3 cellular contexts compared by ENCODE assay signal in the genomic region with DNA sequence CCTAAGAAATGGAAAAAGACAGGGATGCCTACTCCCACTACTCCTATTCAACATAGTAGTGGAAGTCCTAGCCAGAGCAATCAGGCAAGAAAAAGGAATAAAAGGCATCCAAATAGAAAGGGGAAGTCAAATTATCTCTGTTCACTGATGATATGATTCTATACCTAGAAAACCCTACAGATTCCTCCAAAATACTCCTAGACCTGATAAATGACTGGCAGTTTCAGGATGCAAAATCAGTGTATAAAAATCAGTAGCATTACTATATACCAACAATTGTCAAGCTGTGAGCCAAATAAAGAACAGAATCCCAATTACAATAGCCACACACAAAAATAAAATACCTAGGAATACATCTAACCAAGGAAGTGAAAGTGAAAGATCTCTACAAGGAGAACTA.
A peak's percentile ranks its signal among the peaks of the same experiment; 100 is the strongest.
TF ChIP-seq lines count a peak whose summit lies in the region.

No MANE protein-coding gene starts in this region.

TF ChIP-seq in A549, 52 proteins besides CTCF, POLR2A, EP300 and RAD21:
- no peak for TF ChIP-seq EHMT2 (IDR thresholded peaks at IDR 0.05; ENCODE audit: low read depth)
- no peak for TF ChIP-seq BHLHE40 (IDR thresholded peaks at IDR 0.05; ENCODE audit: low read depth, low read length)

TF ChIP-seq in GM12891, 5 proteins besides CTCF, POLR2A, EP300 and RAD21:
- TF ChIP-seq SPI1 (IDR thresholded peaks at IDR 0.05; ENCODE audit: low read depth, low read length) (peak; percentile 5; the same call in 1 of the 2 replicates), PAX5 (IDR thresholded peaks at IDR 0.05; ENCODE audit: insufficient read depth, low read length, severe bottlenecking) (no peak), POLR2AphosphoS5 (IDR thresholded peaks at IDR 0.05; ENCODE audit: low read depth, low read length) (no peak), TAF1 (IDR thresholded peaks at IDR 0.05; ENCODE audit: low read depth, low read length) (no peak), POU2F2 (IDR thresholded peaks at IDR 0.05; ENCODE audit: low read depth, low read length) (no peak)

TF ChIP-seq in GM12878, 131 proteins besides CTCF, POLR2A, EP300 and RAD21:
- no peak for TF ChIP-seq NFYA (IDR thresholded peaks at IDR 0.05; ENCODE audit: borderline replicate concordance, low read depth, low read length)
- TF ChIP-seq POLR2AphosphoS2 (IDR thresholded peaks at IDR 0.05; ENCODE audit: low read depth, low read length): no peak
- 0 out of 2 replicates have a peak, but pooled peaks have one; percentile 11 for TF ChIP-seq SPI1 (IDR thresholded peaks at IDR 0.05; ENCODE audit: borderline replicate concordance, insufficient read depth, low read depth, low read length)
- TF ChIP-seq NBN (IDR thresholded peaks at IDR 0.05): no peak
- TF ChIP-seq, protein P1, sequence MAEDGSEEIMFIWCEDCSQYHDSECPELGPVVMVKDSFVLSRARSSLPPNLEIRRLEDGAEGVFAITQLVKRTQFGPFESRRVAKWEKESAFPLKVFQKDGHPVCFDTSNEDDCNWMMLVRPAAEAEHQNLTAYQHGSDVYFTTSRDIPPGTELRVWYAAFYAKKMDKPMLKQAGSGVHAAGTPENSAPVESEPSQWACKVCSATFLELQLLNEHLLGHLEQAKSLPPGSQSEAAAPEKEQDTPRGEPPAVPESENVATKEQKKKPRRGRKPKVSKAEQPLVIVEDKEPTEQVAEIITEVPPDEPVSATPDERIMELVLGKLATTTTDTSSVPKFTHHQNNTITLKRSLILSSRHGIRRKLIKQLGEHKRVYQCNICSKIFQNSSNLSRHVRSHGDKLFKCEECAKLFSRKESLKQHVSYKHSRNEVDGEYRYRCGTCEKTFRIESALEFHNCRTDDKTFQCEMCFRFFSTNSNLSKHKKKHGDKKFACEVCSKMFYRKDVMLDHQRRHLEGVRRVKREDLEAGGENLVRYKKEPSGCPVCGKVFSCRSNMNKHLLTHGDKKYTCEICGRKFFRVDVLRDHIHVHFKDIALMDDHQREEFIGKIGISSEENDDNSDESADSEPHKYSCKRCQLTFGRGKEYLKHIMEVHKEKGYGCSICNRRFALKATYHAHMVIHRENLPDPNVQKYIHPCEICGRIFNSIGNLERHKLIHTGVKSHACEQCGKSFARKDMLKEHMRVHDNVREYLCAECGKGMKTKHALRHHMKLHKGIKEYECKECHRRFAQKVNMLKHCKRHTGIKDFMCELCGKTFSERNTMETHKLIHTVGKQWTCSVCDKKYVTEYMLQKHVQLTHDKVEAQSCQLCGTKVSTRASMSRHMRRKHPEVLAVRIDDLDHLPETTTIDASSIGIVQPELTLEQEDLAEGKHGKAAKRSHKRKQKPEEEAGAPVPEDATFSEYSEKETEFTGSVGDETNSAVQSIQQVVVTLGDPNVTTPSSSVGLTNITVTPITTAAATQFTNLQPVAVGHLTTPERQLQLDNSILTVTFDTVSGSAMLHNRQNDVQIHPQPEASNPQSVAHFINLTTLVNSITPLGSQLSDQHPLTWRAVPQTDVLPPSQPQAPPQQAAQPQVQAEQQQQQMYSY (CRISPR knock-in tag; IDR thresholded peaks at IDR 0.05): no peak
